In the genomic region with DNA sequence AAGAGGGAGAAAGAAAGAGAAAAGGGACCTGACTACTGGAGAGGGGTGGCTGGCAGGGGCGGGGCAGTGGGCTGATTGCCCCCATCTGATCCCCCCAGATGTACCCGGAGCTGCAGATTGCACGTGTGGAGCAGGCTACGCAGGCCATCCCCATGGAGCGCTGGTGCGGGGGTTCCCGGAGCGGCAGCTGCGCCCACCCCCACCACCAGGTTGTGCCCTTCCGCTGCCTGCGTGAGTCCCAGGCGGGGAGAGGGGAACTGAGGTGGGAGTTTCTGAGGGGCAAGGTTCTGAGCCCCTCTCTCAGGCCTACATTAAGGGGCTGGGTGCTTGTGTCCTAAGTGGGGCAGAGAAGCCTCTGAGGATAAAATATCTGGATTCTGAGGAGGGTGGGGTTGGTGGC, we compare ENCODE assay signal across 27 cellular contexts. TPM values are rescaled to one million over a fixed set of nuclear protein-coding genes. Genes with fewer than 3 reads are reported as not detected.
"Had no signal": no experiment of that assay in that cellular context is flagged by ENCODE, and none has a peak within 500 bp of the region (broad histone marks: within the 10 kb centered on the region; RNA-seq: fewer than 3 reads in every experiment).

No MANE protein-coding gene starts in this region.

- ATAC-seq: body of pancreas; esophagus mucosa; left lung; stimulated activated naive B cell treated with anti-CD40 and anti-IgM and Interleukin-4, amounts not matched to agents 10 μg/mL and 1 μg/mL and 100 μg/mL, for 72 hours had no signal

- H3K36me3 ChIP-seq: cardiac muscle cell, left lung, ovary, prostate gland, uterus had no signal

- H3K27ac ChIP-seq: body of pancreas, cardiac muscle cell, left lung, ovary, prostate gland, uterus had no signal

- H3K4me3 ChIP-seq: body of pancreas, cardiac muscle cell, left lung, lung, ovary, prostate gland, uterus had no signal

- DNase-seq: activated CD4-positive, alpha-beta T cell treated with anti-CD3 and anti-CD28 coated beads for 4 hours; activated CD4-positive, alpha-beta T cell treated with anti-CD3 and anti-CD28 coated beads, Interleukin-2, amount 50 U/mL, for 48 hours; activated CD8-positive, alpha-beta memory T cell treated with anti-CD3 and anti-CD28 coated beads, Interleukin-2, amount 50 U/mL, for 48 hours; activated effector memory CD4-positive, alpha-beta T cell treated with anti-CD3 and anti-CD28 coated beads, Interleukin-2, amount 50 U/mL, for 16 hours; activated T-cell treated with anti-CD3 and anti-CD28 coated beads, Interleukin-2, amount 50 U/mL, for 72 hours; body of pancreas; effector CD4-positive, alpha-beta T cell; foreskin melanocyte; immature natural killer cell; naive B cell; ovary; stimulated activated CD4-positive, alpha-beta T cell treated with anti-CD3 and anti-CD28 coated beads, Interleukin-2, amount 100 ng/mL, for 48 hours; stimulated activated CD8-positive, alpha-beta memory T cell treated with anti-CD3 and anti-CD28 coated beads, Interleukin-4, amount 100 ng/mL, for 48 hours; stimulated activated naive B cell treated with anti-CD40 and anti-IgM and Interleukin-4, amounts not matched to agents 10 μg/mL and 1 μg/mL and 100 μg/mL, for 72 hours; T-helper 1 cell; uterus had no signal

- H3K9me3 ChIP-seq: body of pancreas, left lung, ovary, prostate gland, uterus had no signal

- FAIRE-seq: TTC549 had no signal

- H3K27me3 ChIP-seq: body of pancreas, cardiac muscle cell, ovary had no signal

RNA-seq across cellular contexts. Expression of a gene that starts 14.1 kb away (rescaled TPM):
- total RNA-seq: mesenteric fat pad had no signal

RNA-seq across cellular contexts. Expression of a gene that starts 18.5 kb away (rescaled TPM):
- total RNA-seq: activated CD8-positive, alpha-beta memory T cell treated with anti-CD3 and anti-CD28 coated beads for 36 hours; chondrocyte; esophagus mucosa; mesenteric fat pad had no signal
- polyA plus RNA-seq: immature natural killer cell had no signal

RNA-seq across cellular contexts. Expression of a gene that starts 31.5 kb away (rescaled TPM):
- total RNA-seq: kidney epithelial cell, temporal lobe had no signal
